In genomic region chr3:186097663-186098451, GRCh38 we compare ENCODE assay signal across 8 cellular contexts. TPM values are rescaled to one million over a fixed set of nuclear protein-coding genes. Genes with fewer than 3 reads are reported as not detected.
DNase-seq lines count a peak whose midpoint lies in the region; ATAC-seq and TF ChIP-seq lines count a peak whose summit lies in the region.

No MANE protein-coding gene starts in this region.

- 1% methylated on average over 15 to 16 of the region's 16 CpGs for WGBS in endodermal cell (ENCODE audit: insufficient coverage in 1 of 2, insufficient read length in 1 of 2), 2 experiments
- 0 to 5% methylated on average over 16 of the region's 16 CpGs for WGBS in lower leg skin, 2 donors

- no peaks in the 10 kb centered on the region for H3K9me3 Mint-ChIP-seq in endodermal cell

- H3K4me1 ChIP-seq in endodermal cell (ENCODE audit: control insufficient read depth, insufficient read depth, low read length): peaks cover 26% of the 10 kb centered on the region

- intact Hi-C loops in lower leg skin (cut with DNase I; ENCODE audit: low total_unique reads): no loop called here

- in situ Hi-C loops in ACHN (cut with HindIII; ENCODE audit: low pct_ligation_motif_present, low pct_unique_long_range_greater_than_20kb, low sequenced_read_pairs): no loop called here

- peak; percentile 86 for DNase-seq in ACHN
- peak; percentile 97 for DNase-seq in HT-29 (ENCODE audit: low spot score)
- peak; percentile 63 for DNase-seq in OCI-M1 (lab: John Stamatoyannopoulos, UW)
- peak; percentile 94 for DNase-seq in endodermal cell
- DNase-seq in lower leg skin (ENCODE audit: low spot score in 2 of 2): peak; percentile 58 to 86
- peak; percentile 9 to 94 (median 81) for DNase-seq in substantia nigra (lab: John Stamatoyannopoulos, UW)

- peaks cover 84% of the 10 kb centered on the region for H3K4me1 Mint-ChIP-seq in endodermal cell

- H3K36me3 Mint-ChIP-seq in endodermal cell (ENCODE audit: low read depth): peaks cover 44% of the 10 kb centered on the region

- H3K9ac ChIP-seq in endodermal cell (ENCODE audit: extremely low read depth, low read length, poor library complexity, severe bottlenecking): peak overlapping the region; percentile 39

- peak overlapping the region; percentile 89 for H3K27ac ChIP-seq in endodermal cell (ENCODE audit: low read depth, low read length)
- peak overlapping the region; percentile 60 for H3K27ac ChIP-seq in substantia nigra (ENCODE audit: low read depth, low read length, poor library complexity, severe bottlenecking)

- peak overlapping the region; percentile 93 for H3K27ac Mint-ChIP-seq in endodermal cell

- no peaks in the 10 kb centered on the region for H3K27me3 ChIP-seq in endodermal cell (ENCODE audit: control insufficient read depth, insufficient read depth, low read length, poor library complexity, severe bottlenecking)

- ATAC-seq in GM21526 (IDR thresholded peaks at IDR 0.05; ENCODE audit: low FRiP score, unreplicated experiment) (no peak), GM21381 (IDR thresholded peaks at IDR 0.05; ENCODE audit: unreplicated experiment) (no peak)

- peaks cover 13% of the 10 kb centered on the region for H3K36me3 ChIP-seq in endodermal cell (ENCODE audit: control insufficient read depth, insufficient read depth, low read length)

- H3K27me3 Mint-ChIP-seq in endodermal cell (ENCODE audit: insufficient read depth): no peaks in the 10 kb centered on the region

- no peak for TF ChIP-seq POLR2A in lower leg skin (IDR thresholded peaks at IDR 0.05)

- peak overlapping the region; percentile 56 for H3K4me3 Mint-ChIP-seq in endodermal cell

- H3K9me3 ChIP-seq in endodermal cell (ENCODE audit: control insufficient read depth, low read length): no peaks in the 10 kb centered on the region

- TF ChIP-seq CTCF in endodermal cell (conservative IDR thresholded peaks at IDR 0.05): no peak
- no peak for TF ChIP-seq CTCF in lower leg skin (IDR thresholded peaks at IDR 0.05)

- H3K4me3 ChIP-seq in endodermal cell (ENCODE audit: low read length) (peak overlapping the region; percentile 84), lower leg skin (ENCODE audit: low read depth, poor library complexity, severe bottlenecking) (no peak overlapping the region)

RNA-seq across cellular contexts. Expression of gene ETV5, which starts 11.0 kb away (rescaled TPM):
- total RNA-seq in HT-29 (2014; rRNA removed; shearing (Covaris generic)): 25.4 and 39.6 TPM in 2 replicates
- total RNA-seq in endodermal cell: 10 to 100 TPM; 56.4 to 84.1 TPM
- 35.3 TPM for polyA plus RNA-seq in endodermal cell (2013, experiment 1 of 2)
- polyA plus RNA-seq in endodermal cell (2013, experiment 2 of 2): 36.0 TPM
- 10 to 100 TPM in 1 of 4 donors, 1 to 10 TPM in 3; 8.1 to 15.3 (median 9.7) TPM for total RNA-seq in lower leg skin
